8 cellular contexts compared by ENCODE assay signal in the genomic region with DNA sequence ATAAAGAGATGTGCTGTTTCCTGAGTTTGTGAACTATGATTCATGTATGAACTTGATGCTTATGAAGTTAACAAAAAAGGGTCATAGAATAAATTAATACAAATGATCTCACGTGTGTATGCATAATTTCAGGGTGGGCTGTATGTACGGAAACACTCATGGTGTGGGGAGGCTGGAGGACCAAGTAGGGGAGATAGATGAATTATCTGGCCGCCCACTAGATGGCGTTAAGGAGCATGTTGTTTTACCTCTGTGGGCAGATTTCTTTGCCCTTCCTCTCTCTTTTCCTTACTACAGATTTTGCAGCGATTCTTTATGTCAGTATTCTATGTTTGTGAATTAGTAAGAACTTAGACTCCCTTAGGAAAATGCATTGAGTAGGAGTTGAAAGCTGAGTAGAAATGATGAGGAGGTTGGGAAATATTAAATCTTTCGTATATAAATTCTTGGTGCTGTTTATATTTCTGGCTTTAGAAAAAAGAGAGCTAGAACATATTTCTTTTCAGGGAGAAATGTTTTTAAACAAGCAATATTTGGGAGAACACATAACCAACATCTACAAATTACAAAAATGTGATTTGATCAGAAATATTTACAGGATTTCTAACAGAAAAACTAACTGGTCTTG. TPM values are rescaled to one million over a fixed set of nuclear protein-coding genes. Genes with fewer than 3 reads are reported as not detected.
DNase-seq lines count a peak whose midpoint lies in the region; ATAC-seq and TF ChIP-seq lines count a peak whose summit lies in the region.

No MANE protein-coding gene starts in this region.

- H3K9me3 ChIP-seq in stomach = no peaks in the 10 kb centered on the region

- H3K4me1 Mint-ChIP-seq in HFFc6 (ENCODE audit: low read depth) (no peaks in the 10 kb centered on the region), WTC11 (peaks cover 8% of the 10 kb centered on the region), mesothelial cell of epicardium (peaks cover 14% of the 10 kb centered on the region)

- no peaks in the 10 kb centered on the region for H3K9me3 Mint-ChIP-seq in HFFc6
- H3K9me3 Mint-ChIP-seq in WTC11 = peaks cover 23% of the 10 kb centered on the region
- peaks cover 8% of the 10 kb centered on the region for H3K9me3 Mint-ChIP-seq in mesothelial cell of epicardium

- H3K27me3 Mint-ChIP-seq in HFFc6 (ENCODE audit: insufficient read depth) (peaks cover 12% of the 10 kb centered on the region), WTC11 (ENCODE audit: low read depth) (no peaks in the 10 kb centered on the region; the same call in 1 of the 2 replicates), mesothelial cell of epicardium (ENCODE audit: low read depth) (peaks cover 3% of the 10 kb centered on the region)

- TF ChIP-seq CTCF in HFFc6 (IDR thresholded peaks at IDR 0.05) = peak; percentile 86
- peak; percentile 60 for TF ChIP-seq CTCF in WTC11 (IDR thresholded peaks at IDR 0.05)
- peak; percentile 54 for TF ChIP-seq CTCF in mesothelial cell of epicardium (IDR thresholded peaks at IDR 0.05; ENCODE audit: unreplicated experiment)
- peak in 4 of 7 experiments; percentile 53 to 63 (median 56) for TF ChIP-seq CTCF in stomach (IDR thresholded peaks at IDR 0.05)

- H3K27me3 ChIP-seq in stomach = no peaks in the 10 kb centered on the region

- H3K27ac Mint-ChIP-seq in HFFc6 (no peak overlapping the region), WTC11 (no peak overlapping the region), mesothelial cell of epicardium (no peak overlapping the region)

- no peak for TF ChIP-seq POLR2A in stomach (IDR thresholded peaks at IDR 0.05)

- DNase-seq in NK-92 treated with Interleukin-12 subunit alpha and Interleukin-12 subunit beta, amount 100 ng/mL, for 24 hours (lab: John Stamatoyannopoulos, UW) = peak; percentile 37
- DNase-seq in NK-92 (lab: John Stamatoyannopoulos, UW; ENCODE audit: unreplicated experiment) (no peak), HFFc6 (peak; percentile 32), NCI-H2029 (lab: John Stamatoyannopoulos, UW) (peak; percentile 15), WTC11 (ENCODE audit: low spot score) (peak; percentile 76), dedifferentiated amniotic fluid mesenchymal stem cell (ENCODE audit: extremely low spot score) (peak; percentile 56), mesothelial cell of epicardium (ENCODE audit: low spot score in 2 of 2, unreplicated experiment in 2 of 2) (peak; percentile 33 to 63), stomach (peak; percentile 77)

- intact Hi-C loops in stomach (cut with DNase I; ENCODE audit: low total_unique reads) = no loop called here

- H3K27ac ChIP-seq in stomach = no peak overlapping the region

- POLR2A ChIA-PET in WTC11 (lab: Charles Lee) = no interaction called here

- no peaks in the 10 kb centered on the region for H3K36me3 ChIP-seq in stomach

- H3K4me1 ChIP-seq in stomach = peaks cover 3 to 12% (median 5%) of the 10 kb centered on the region in 4 donors

- CTCF ChIA-PET in WTC11 (lab: Charles Lee) = interaction anchor here (0.7 to 1.9 kb wide), 8 partner anchors 16 to 406 kb away, joined by 3 to 15 read pairs (median 4); partner anchors contain the start of gene TMTC4

- H3K4me3 Mint-ChIP-seq in HFFc6 = no peak overlapping the region
- H3K4me3 Mint-ChIP-seq in WTC11 = no peak overlapping the region
- no peak overlapping the region for H3K4me3 Mint-ChIP-seq in mesothelial cell of epicardium

- no peak for TF ChIP-seq EP300 in stomach (IDR thresholded peaks at IDR 0.05)

- H3K4me3 ChIP-seq in stomach = no peak overlapping the region

- H3K36me3 Mint-ChIP-seq in HFFc6 (ENCODE audit: low read depth) (no peaks in the 10 kb centered on the region), WTC11 (peaks cover 3% of the 10 kb centered on the region; the same call in 1 of the 2 replicates), mesothelial cell of epicardium (no peaks in the 10 kb centered on the region)

- WGBS in stomach, 5 donors = 8 to 16% (median 12%) methylated on average over 6 of the region's 6 CpGs

- ATAC-seq in WTC11 = peak; percentile 72

TF ChIP-seq in WTC11, 78 proteins besides CTCF, POLR2A, EP300 and RAD21:
- TF ChIP-seq, protein P1, sequence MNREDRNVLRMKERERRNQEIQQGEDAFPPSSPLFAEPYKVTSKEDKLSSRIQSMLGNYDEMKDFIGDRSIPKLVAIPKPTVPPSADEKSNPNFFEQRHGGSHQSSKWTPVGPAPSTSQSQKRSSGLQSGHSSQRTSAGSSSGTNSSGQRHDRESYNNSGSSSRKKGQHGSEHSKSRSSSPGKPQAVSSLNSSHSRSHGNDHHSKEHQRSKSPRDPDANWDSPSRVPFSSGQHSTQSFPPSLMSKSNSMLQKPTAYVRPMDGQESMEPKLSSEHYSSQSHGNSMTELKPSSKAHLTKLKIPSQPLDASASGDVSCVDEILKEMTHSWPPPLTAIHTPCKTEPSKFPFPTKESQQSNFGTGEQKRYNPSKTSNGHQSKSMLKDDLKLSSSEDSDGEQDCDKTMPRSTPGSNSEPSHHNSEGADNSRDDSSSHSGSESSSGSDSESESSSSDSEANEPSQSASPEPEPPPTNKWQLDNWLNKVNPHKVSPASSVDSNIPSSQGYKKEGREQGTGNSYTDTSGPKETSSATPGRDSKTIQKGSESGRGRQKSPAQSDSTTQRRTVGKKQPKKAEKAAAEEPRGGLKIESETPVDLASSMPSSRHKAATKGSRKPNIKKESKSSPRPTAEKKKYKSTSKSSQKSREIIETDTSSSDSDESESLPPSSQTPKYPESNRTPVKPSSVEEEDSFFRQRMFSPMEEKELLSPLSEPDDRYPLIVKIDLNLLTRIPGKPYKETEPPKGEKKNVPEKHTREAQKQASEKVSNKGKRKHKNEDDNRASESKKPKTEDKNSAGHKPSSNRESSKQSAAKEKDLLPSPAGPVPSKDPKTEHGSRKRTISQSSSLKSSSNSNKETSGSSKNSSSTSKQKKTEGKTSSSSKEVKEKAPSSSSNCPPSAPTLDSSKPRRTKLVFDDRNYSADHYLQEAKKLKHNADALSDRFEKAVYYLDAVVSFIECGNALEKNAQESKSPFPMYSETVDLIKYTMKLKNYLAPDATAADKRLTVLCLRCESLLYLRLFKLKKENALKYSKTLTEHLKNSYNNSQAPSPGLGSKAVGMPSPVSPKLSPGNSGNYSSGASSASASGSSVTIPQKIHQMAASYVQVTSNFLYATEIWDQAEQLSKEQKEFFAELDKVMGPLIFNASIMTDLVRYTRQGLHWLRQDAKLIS (CRISPR knock-in tag; IDR thresholded peaks at IDR 0.05; ENCODE audit: borderline replicate concordance) = no peak
- TF ChIP-seq IRF2 (CRISPR knock-in tag; IDR thresholded peaks at IDR 0.05; ENCODE audit: borderline replicate concordance, low read depth) (no peak), MYBL2 (CRISPR knock-in tag; IDR thresholded peaks at IDR 0.05) (no peak), NR3C1 (CRISPR knock-in tag; conservative IDR thresholded peaks at IDR 0.05; ENCODE audit: low read depth) (no peak), ZNF423 (CRISPR knock-in tag; IDR thresholded peaks at IDR 0.05) (no peak), ETV6 (CRISPR knock-in tag; IDR thresholded peaks at IDR 0.05) (no peak), MLX (CRISPR knock-in tag; IDR thresholded peaks at IDR 0.05) (no peak)
- TF ChIP-seq, protein P2, sequence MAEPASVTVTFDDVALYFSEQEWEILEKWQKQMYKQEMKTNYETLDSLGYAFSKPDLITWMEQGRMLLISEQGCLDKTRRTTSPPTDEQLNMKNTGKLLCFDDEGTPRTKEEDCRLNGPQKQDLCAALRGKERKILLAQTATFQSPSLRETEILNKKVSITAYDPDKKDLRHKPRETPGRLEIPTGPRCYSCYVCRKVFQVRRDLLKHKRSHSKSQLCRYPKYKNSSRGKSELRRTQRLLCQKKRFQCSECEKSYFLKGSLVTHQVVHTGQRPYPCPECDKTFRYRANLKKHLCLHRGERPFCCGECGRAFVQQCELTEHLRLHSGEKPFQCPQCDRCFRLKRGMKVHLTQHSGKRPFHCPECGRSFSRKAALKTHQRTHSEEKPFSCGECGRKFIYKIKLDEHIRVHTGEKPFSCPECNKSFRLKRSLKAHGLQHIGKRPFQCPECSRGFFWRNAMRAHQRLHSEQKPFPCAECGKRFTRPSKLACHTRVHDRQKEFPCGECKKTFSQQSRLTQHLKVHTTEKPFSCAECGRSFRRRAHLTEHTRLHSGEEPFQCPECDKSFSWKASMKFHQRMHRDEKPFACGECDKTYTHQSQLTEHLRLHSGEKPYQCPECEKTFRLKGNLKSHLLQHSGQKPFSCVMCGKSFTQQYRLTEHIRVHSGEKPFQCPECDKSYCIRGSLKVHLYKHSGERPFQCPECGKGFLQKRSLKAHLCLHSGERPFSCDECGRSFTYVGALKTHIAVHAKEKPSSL (CRISPR knock-in tag; conservative IDR thresholded peaks at IDR 0.05) = no peak

RNA-seq across cellular contexts. Expression of gene TMTC4, which starts 47.4 kb away (rescaled TPM):
- total RNA-seq in HFFc6 (2021; fragmentation: NEBNext Ultra II Directional; extraction: Animal tissue kit (Norgen Biotek cat#: 25700)) = 1 to 10 TPM; 4.9 to 9.0 (median 8.0) TPM
- 45.5 to 49.6 TPM (median 47.8 TPM) in 3 replicates for total RNA-seq in WTC11 (2021)
- total RNA-seq in mesothelial cell of epicardium = 37.5 to 40.9 TPM (median 39.3 TPM) in 3 replicates
- 10 to 100 TPM in 3 of 5 donors, 1 to 10 TPM in 2; 5.8 to 38.9 (median 21.4) TPM for total RNA-seq in stomach
- 1 to 10 TPM; 5.4 to 8.2 (median 8.1) TPM for polyA plus RNA-seq in stomach
